8 cellular contexts compared by ENCODE assay signal in genomic region chr1:201480231-201481003, GRCh38. TPM values are rescaled to one million over a fixed set of nuclear protein-coding genes. Genes with fewer than 3 reads are reported as not detected.
A peak's percentile ranks its signal among the peaks of the same experiment; 100 is the strongest.
DNase-seq lines count a peak whose midpoint lies in the region; ATAC-seq and TF ChIP-seq lines count a peak whose summit lies in the region.

No MANE protein-coding gene starts in this region.

- H3K4me1 Mint-ChIP-seq in activated CD8-positive, alpha-beta T cell treated with anti-CD3 and anti-CD28 coated beads, Interleukin-2, amount 10 ng/mL, durations not matched to agents 7 days and 5 days (ENCODE audit: low read depth) = peaks cover 45% of the 10 kb centered on the region
- H3K4me1 Mint-ChIP-seq in stimulated activated naive CD8-positive, alpha-beta T cell treated with anti-CD3 and anti-CD28 coated beads, Interleukin-15, amount 100 ng/mL, for 72 hours = peaks cover 34% of the 10 kb centered on the region

- DNase-seq in AG08396 (ENCODE audit: low spot score) = peak; percentile 77
- peak; percentile 62 for DNase-seq in NCI-H526 treated with DMSO at 0.1 percent for 48 hours (lab: John Stamatoyannopoulos, UW)
- DNase-seq in activated CD8-positive, alpha-beta T cell treated with anti-CD3 and anti-CD28 coated beads, Interleukin-2, amount 10 ng/mL, durations not matched to agents 7 days and 5 days = peak; percentile 85
- no peak for DNase-seq in epithelial cell of proximal tubule (ENCODE audit: low read depth)
- peak; percentile 45 to 47 for DNase-seq in stimulated activated naive CD8-positive, alpha-beta T cell treated with anti-CD3 and anti-CD28 coated beads, Interleukin-15, amount 100 ng/mL, for 72 hours

- no peaks in the 10 kb centered on the region for H3K27me3 ChIP-seq in muscle layer of duodenum (ENCODE audit: low read depth, low read length)

- ATAC-seq in HG03196 (IDR thresholded peaks at IDR 0.05; ENCODE audit: unreplicated experiment) = peak; percentile 41
- ATAC-seq in activated CD8-positive, alpha-beta T cell treated with anti-CD3 and anti-CD28 coated beads, Interleukin-2, amount 10 ng/mL, durations not matched to agents 7 days and 5 days = peak; percentile 72
- peak; percentile 53 for ATAC-seq in stimulated activated naive CD8-positive, alpha-beta T cell treated with anti-CD3 and anti-CD28 coated beads, Interleukin-15, amount 100 ng/mL, for 72 hours

- peaks cover 23% of the 10 kb centered on the region for H3K27me3 Mint-ChIP-seq in activated CD8-positive, alpha-beta T cell treated with anti-CD3 and anti-CD28 coated beads, Interleukin-2, amount 10 ng/mL, durations not matched to agents 7 days and 5 days (ENCODE audit: low read depth)
- peaks cover 51% of the 10 kb centered on the region for H3K27me3 Mint-ChIP-seq in stimulated activated naive CD8-positive, alpha-beta T cell treated with anti-CD3 and anti-CD28 coated beads, Interleukin-15, amount 100 ng/mL, for 72 hours

- peak; percentile 11 for TF ChIP-seq CTCF in epithelial cell of proximal tubule (conservative IDR thresholded peaks at IDR 0.05; ENCODE audit: low read depth, low read length)

- CTCF ChIA-PET in activated CD8-positive, alpha-beta T cell treated with anti-CD3 and anti-CD28 coated beads, Interleukin-2, amount 10 ng/mL, durations not matched to agents 7 days and 5 days (lab: Charles Lee) = interaction anchor here (1.0 to 7.7 kb wide), 16 partner anchors 8 to 229 kb away, joined by 3 to 373 read pairs (median 12); partner anchors contain the start of genes CSRP1 and PHLDA3

- H3K4me3 ChIP-seq in epithelial cell of proximal tubule (ENCODE audit: low read depth, low read length) (peak overlapping the region; percentile 42), muscle layer of duodenum (ENCODE audit: low read depth in 1 of 2, low read length in 2 of 2) (peak overlapping the region; percentile 31 to 50)

- H3K27ac ChIP-seq in muscle layer of duodenum (ENCODE audit: low read length) = peak overlapping the region; percentile 67

- H3K4me3 Mint-ChIP-seq in activated CD8-positive, alpha-beta T cell treated with anti-CD3 and anti-CD28 coated beads, Interleukin-2, amount 10 ng/mL, durations not matched to agents 7 days and 5 days = peak overlapping the region; percentile 74
- peak overlapping the region; percentile 69 to 91 for H3K4me3 Mint-ChIP-seq in stimulated activated naive CD8-positive, alpha-beta T cell treated with anti-CD3 and anti-CD28 coated beads, Interleukin-15, amount 100 ng/mL, for 72 hours

- H3K4me1 ChIP-seq in muscle layer of duodenum (ENCODE audit: control insufficient read depth in 1 of 2, insufficient read depth in 2 of 2, low read length in 2 of 2) = peaks cover 0 to 15% of the 10 kb centered on the region in 2 donors

- in situ Hi-C loops in GM18951 (cut with MboI; ENCODE audit: low sequenced_read_pairs, unreplicated experiment) = no loop called here

- no peaks in the 10 kb centered on the region for H3K9me3 Mint-ChIP-seq in activated CD8-positive, alpha-beta T cell treated with anti-CD3 and anti-CD28 coated beads, Interleukin-2, amount 10 ng/mL, durations not matched to agents 7 days and 5 days (ENCODE audit: insufficient read depth)
- H3K9me3 Mint-ChIP-seq in stimulated activated naive CD8-positive, alpha-beta T cell treated with anti-CD3 and anti-CD28 coated beads, Interleukin-15, amount 100 ng/mL, for 72 hours = no peaks in the 10 kb centered on the region

- TF ChIP-seq POLR2A in GM18951 (IDR thresholded peaks at IDR 0.05; ENCODE audit: extremely low read depth, insufficient read depth, insufficient read length) = peak; percentile 52

- H3K9me3 ChIP-seq in muscle layer of duodenum (ENCODE audit: control insufficient read depth in 1 of 2, low read length in 2 of 2) = no peaks in the 10 kb centered on the region

- POLR2A ChIA-PET in activated CD8-positive, alpha-beta T cell treated with anti-CD3 and anti-CD28 coated beads, Interleukin-2, amount 10 ng/mL, durations not matched to agents 7 days and 5 days (lab: Charles Lee) = interaction anchor here (0.8 to 3.3 kb wide), 4 partner anchors 11 to 33 kb away, joined by 5 to 17 read pairs (median 8); partner anchors contain the start of genes CSRP1 and PHLDA3

- peaks cover 20% of the 10 kb centered on the region in 2 donors for H3K36me3 ChIP-seq in muscle layer of duodenum (ENCODE audit: control insufficient read depth in 1 of 2, insufficient read depth in 2 of 2, low read length in 2 of 2)

- no peak overlapping the region for H3K27ac Mint-ChIP-seq in activated CD8-positive, alpha-beta T cell treated with anti-CD3 and anti-CD28 coated beads, Interleukin-2, amount 10 ng/mL, durations not matched to agents 7 days and 5 days
- H3K27ac Mint-ChIP-seq in stimulated activated naive CD8-positive, alpha-beta T cell treated with anti-CD3 and anti-CD28 coated beads, Interleukin-15, amount 100 ng/mL, for 72 hours = no peak overlapping the region

- peaks cover 11% of the 10 kb centered on the region for H3K36me3 Mint-ChIP-seq in activated CD8-positive, alpha-beta T cell treated with anti-CD3 and anti-CD28 coated beads, Interleukin-2, amount 10 ng/mL, durations not matched to agents 7 days and 5 days (ENCODE audit: low read depth)

RNA-seq across cellular contexts. Expression of gene PHLDA3, which starts 11.4 kb away (rescaled TPM):
- 10 to 100 TPM; 17.3 to 18.7 TPM for total RNA-seq in activated CD8-positive, alpha-beta T cell treated with anti-CD3 and anti-CD28 coated beads, Interleukin-2, amount 10 ng/mL, durations not matched to agents 7 days and 5 days
- total RNA-seq in epithelial cell of proximal tubule = 40.4 and 53.9 TPM in 2 replicates

RNA-seq across cellular contexts. Expression of gene CSRP1, which starts 26.5 kb away (rescaled TPM):
- total RNA-seq in activated CD8-positive, alpha-beta T cell treated with anti-CD3 and anti-CD28 coated beads, Interleukin-2, amount 10 ng/mL, durations not matched to agents 7 days and 5 days = 10 to 100 TPM; 78.7 to 80.9 TPM
- 630 and 765 TPM in 2 replicates for total RNA-seq in epithelial cell of proximal tubule

RNA-seq across cellular contexts. Expression of gene NAV1, which starts 58.5 kb away (rescaled TPM):
- total RNA-seq in activated CD8-positive, alpha-beta T cell treated with anti-CD3 and anti-CD28 coated beads, Interleukin-2, amount 10 ng/mL, durations not matched to agents 7 days and 5 days = 1 to 10 TPM; 1.1 to 1.9 TPM
- total RNA-seq in epithelial cell of proximal tubule = 24.1 and 24.3 TPM in 2 replicates

RNA-seq across cellular contexts. Expression of gene TNNI1, which starts 58.9 kb away (rescaled TPM):
- not detected for total RNA-seq in activated CD8-positive, alpha-beta T cell treated with anti-CD3 and anti-CD28 coated beads, Interleukin-2, amount 10 ng/mL, durations not matched to agents 7 days and 5 days
- 0.35 TPM in 1 of 2 replicates, not detected in the other for total RNA-seq in epithelial cell of proximal tubule
